Comparison of ENCODE assay signal across 1 cellular context in genomic region chr11:77111277-77111676, GRCh38.
TF ChIP-seq lines count a peak whose summit lies in the region.

No MANE protein-coding gene starts in this region.

TF ChIP-seq in HepG2, 621 proteins besides CTCF, POLR2A, EP300 and RAD21:
- TF ChIP-seq ATF2 (CRISPR knock-in tag; IDR thresholded peaks at IDR 0.05): no peak
- TF ChIP-seq ZNF768 (CRISPR knock-in tag; IDR thresholded peaks at IDR 0.05): peak; percentile 70; the same call in 1 of the 2 replicates
